Comparison of ENCODE assay signal across 1 cellular context in genomic region chr1:4328402-4329071, GRCh38.
TF ChIP-seq lines count a peak whose summit lies in the region.

No MANE protein-coding gene starts in this region.

TF ChIP-seq in H1, 55 proteins besides CTCF, POLR2A, EP300 and RAD21 (continued from another document):
- no peak for TF ChIP-seq ASH2L (IDR thresholded peaks at IDR 0.05; ENCODE audit: low read length)
- TF ChIP-seq HDAC2 (IDR thresholded peaks at IDR 0.05; ENCODE audit: borderline replicate concordance in 1 of 2, low read depth in 2 of 2, low read length in 2 of 2): no peak
- no peak for TF ChIP-seq ZNF274 (IDR thresholded peaks at IDR 0.05; ENCODE audit: borderline replicate concordance, extremely low read depth, low read length)
- TF ChIP-seq FOSL1 (IDR thresholded peaks at IDR 0.05; ENCODE audit: insufficient read depth, low read depth, low read length): no peak
- no peak for TF ChIP-seq SP2 (IDR thresholded peaks at IDR 0.05; ENCODE audit: low read length)
TF ChIP-seq in H1: peak in this region for 0.
